Comparison of ENCODE assay signal across 16 cellular contexts in genomic region chr12:104859144-104859543, GRCh38.
DNase-seq lines count a peak whose midpoint lies in the region; ATAC-seq lines count a peak whose summit lies in the region.
"Had no signal": no experiment of that assay in that cellular context is flagged by ENCODE, and none has a peak within 500 bp of the region (broad histone marks: within the 10 kb centered on the region; RNA-seq: fewer than 3 reads in every experiment).

No MANE protein-coding gene starts in this region.

- DNase-seq in Right ventricle myocardium superior (no peak), cardiac septum (ENCODE audit: low spot score) (no peak), amniotic epithelial cell (ENCODE audit: low read depth) (peak; percentile 63), glomerular visceral epithelial cell (ENCODE audit: extremely low spot score) (peak; percentile 45), stromal cell of bone marrow (ENCODE audit: low read depth) (peak; percentile 50), SIG-M5 treated with dmso at 0.1 percent for 504 hours (lab: John Stamatoyannopoulos, UW; ENCODE audit: unreplicated experiment) (no peak)
- DNase-seq in activated T-cell treated with anti-CD3 and anti-CD28 coated beads, Interleukin-2, amount 50 U/mL, for 24 hours, result no peak
- no peak for DNase-seq in stimulated activated CD4-positive, alpha-beta T cell treated with anti-CD3 and anti-CD28 coated beads, Interleukin-15, amount 100 ng/mL, for 24 hours
- DNase-seq: activated CD4-positive, CD25-positive, alpha-beta regulatory T cell; adrenal gland; CD4-positive, CD25-positive, alpha-beta regulatory T cell; mucosa of descending colon; occipital lobe; trophoblast cell had no signal

- H3K27me3 Mint-ChIP-seq in activated T-cell treated with anti-CD3 and anti-CD28 coated beads, Interleukin-2, amount 50 U/mL, for 24 hours, result no peaks in the 10 kb centered on the region
- H3K27me3 Mint-ChIP-seq: CD4-positive, CD25-positive, alpha-beta regulatory T cell; stimulated activated memory B cell treated with anti-CD40 and anti-IgM and Interleukin-4, amounts not matched to agents 10 μg/mL and 1 μg/mL and 100 μg/mL, for 72 hours had no signal

- H3K27ac Mint-ChIP-seq in activated T-cell treated with anti-CD3 and anti-CD28 coated beads, Interleukin-2, amount 50 U/mL, for 24 hours, result no peak overlapping the region
- H3K27ac Mint-ChIP-seq: activated T-helper 2 cell treated with anti-CD3 and anti-CD28 coated beads, Interferon-gamma antibody, Interleukin-2, Interleukin-4, amounts not matched to agents 10 μg/mL and 5 μg/mL and 100 μg/mL, durations not matched to agents 14 hours and 24 hours and 36 hours; CD4-positive, CD25-positive, alpha-beta regulatory T cell; stimulated activated memory B cell treated with anti-CD40 and anti-IgM and Interleukin-4, amounts not matched to agents 10 μg/mL and 1 μg/mL and 100 μg/mL, for 72 hours had no signal

- no peaks in the 10 kb centered on the region for H3K4me1 Mint-ChIP-seq in activated T-cell treated with anti-CD3 and anti-CD28 coated beads, Interleukin-2, amount 50 U/mL, for 24 hours (ENCODE audit: low read depth)
- H3K4me1 Mint-ChIP-seq: CD4-positive, CD25-positive, alpha-beta regulatory T cell; stimulated activated memory B cell treated with anti-CD40 and anti-IgM and Interleukin-4, amounts not matched to agents 10 μg/mL and 1 μg/mL and 100 μg/mL, for 72 hours had no signal

- ATAC-seq in Right ventricle myocardium superior (ENCODE audit: poor library complexity), result peak; percentile 42
- ATAC-seq: mucosa of descending colon; stimulated activated memory B cell treated with anti-CD40 and anti-IgM and Interleukin-4, amounts not matched to agents 10 μg/mL and 1 μg/mL and 100 μg/mL, for 72 hours had no signal

- no peak overlapping the region for H3K4me3 Mint-ChIP-seq in activated T-cell treated with anti-CD3 and anti-CD28 coated beads, Interleukin-2, amount 50 U/mL, for 24 hours
- H3K4me3 Mint-ChIP-seq: CD4-positive, CD25-positive, alpha-beta regulatory T cell; stimulated activated memory B cell treated with anti-CD40 and anti-IgM and Interleukin-4, amounts not matched to agents 10 μg/mL and 1 μg/mL and 100 μg/mL, for 72 hours had no signal

- no peaks in the 10 kb centered on the region for H3K36me3 Mint-ChIP-seq in activated T-cell treated with anti-CD3 and anti-CD28 coated beads, Interleukin-2, amount 50 U/mL, for 24 hours (ENCODE audit: low read depth)
- H3K36me3 Mint-ChIP-seq: CD4-positive, CD25-positive, alpha-beta regulatory T cell had no signal

- intact Hi-C loops in Right ventricle myocardium superior (cut with DNase I), result no loop called here
- intact Hi-C loops in cardiac septum (cut with DNase I), result loop anchor here (10.0 kb wide), 1 partner anchor 64 kb away; no protein-coding TSS in a partner anchor

- H3K9me3 Mint-ChIP-seq in activated T-cell treated with anti-CD3 and anti-CD28 coated beads, Interleukin-2, amount 50 U/mL, for 24 hours, result no peaks in the 10 kb centered on the region
- H3K9me3 Mint-ChIP-seq: activated T-helper 2 cell treated with anti-CD3 and anti-CD28 coated beads, Interferon-gamma antibody, Interleukin-2, Interleukin-4, amounts not matched to agents 10 μg/mL and 5 μg/mL and 100 μg/mL, durations not matched to agents 14 hours and 24 hours and 36 hours; stimulated activated memory B cell treated with anti-CD40 and anti-IgM and Interleukin-4, amounts not matched to agents 10 μg/mL and 1 μg/mL and 100 μg/mL, for 72 hours had no signal

Comparison
In these comparisons a context has a peak if more than half of its experiments do, and no peak if none do; other contexts are left out.
1. DNase-seq: peak in amniotic epithelial cell (single experiment), glomerular visceral epithelial cell (single experiment) and stromal cell of bone marrow (single experiment); none in Right ventricle myocardium superior (single experiment), cardiac septum (single experiment), activated T-cell treated with anti-CD3 and anti-CD28 coated beads, Interleukin-2, amount 50 U/mL, for 24 hours (single experiment), SIG-M5 treated with dmso at 0.1 percent for 504 hours (single experiment) and stimulated activated CD4-positive, alpha-beta T cell treated with anti-CD3 and anti-CD28 coated beads, Interleukin-15, amount 100 ng/mL, for 24 hours (single experiment).